Comparison of ENCODE assay signal across 8 cellular contexts in the genomic region with DNA sequence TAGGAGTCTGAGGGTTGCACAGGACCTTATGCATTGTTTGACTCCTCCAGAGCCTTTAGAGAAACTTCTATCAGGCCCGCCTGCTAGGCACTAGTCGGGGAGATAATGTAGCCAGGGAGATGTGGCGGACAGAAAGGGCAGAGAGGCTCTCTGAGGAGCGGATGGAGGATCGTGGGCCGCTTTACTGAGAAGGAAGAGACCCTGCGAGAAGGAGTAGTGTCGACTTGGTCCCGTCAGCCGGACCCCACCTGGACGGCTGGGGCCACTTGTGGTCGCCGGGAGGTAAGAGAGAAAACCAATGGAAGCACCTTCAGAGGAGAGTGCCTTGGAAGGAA. TPM values are rescaled to one million over a fixed set of nuclear protein-coding genes. Genes with fewer than 3 reads are reported as not detected.
A peak's percentile ranks its signal among the peaks of the same experiment; 100 is the strongest.
DNase-seq lines count a peak whose midpoint lies in the region; ATAC-seq, FAIRE-seq and TF ChIP-seq lines count a peak whose summit lies in the region.

No MANE protein-coding gene starts in this region.

- H3K4me1 Mint-ChIP-seq in WTC11: peaks cover 12% of the 10 kb centered on the region
- peaks cover 74% of the 10 kb centered on the region for H3K4me1 Mint-ChIP-seq in stimulated activated naive CD8-positive, alpha-beta T cell treated with anti-CD3 and anti-CD28 coated beads, Interleukin-15, amount 100 ng/mL, for 72 hours

- peak overlapping the region; percentile 98 for H3K4me3 ChIP-seq in iPS-11a (ENCODE audit: low read depth, low read length)

- peaks cover 17% of the 10 kb centered on the region for H3K36me3 Mint-ChIP-seq in WTC11

- POLR2A ChIA-PET in WTC11 (lab: Charles Lee): no interaction called here

- no peak for FAIRE-seq in D721Med (lab: Jason Lieb, UNC)

- DNase-seq in WTC11 (ENCODE audit: low spot score): no peak
- DNase-seq in stimulated activated naive CD8-positive, alpha-beta T cell treated with anti-CD3 and anti-CD28 coated beads, Interleukin-15, amount 100 ng/mL, for 72 hours: no peak
- DNase-seq in GF-D8 (lab: John Stamatoyannopoulos, UW): no peak
- no peak for DNase-seq in D721Med (ENCODE audit: insufficient read length, low spot score)
- no peak for DNase-seq in NOMO-1 treated with DMSO at 0.1 percent for 48 hours (lab: John Stamatoyannopoulos, UW; ENCODE audit: unreplicated experiment)

- peak overlapping the region; percentile 98 for H3K4me3 Mint-ChIP-seq in WTC11
- peak overlapping the region; percentile 99 to 100 for H3K4me3 Mint-ChIP-seq in stimulated activated naive CD8-positive, alpha-beta T cell treated with anti-CD3 and anti-CD28 coated beads, Interleukin-15, amount 100 ng/mL, for 72 hours

- TF ChIP-seq CTCF in WTC11 (IDR thresholded peaks at IDR 0.05): no peak
- no peak for TF ChIP-seq CTCF in D721Med (IDR thresholded peaks at IDR 0.05; ENCODE audit: insufficient read depth, missing control alignments)

- no peaks in the 10 kb centered on the region for H3K27me3 Mint-ChIP-seq in WTC11 (ENCODE audit: low read depth)
- H3K27me3 Mint-ChIP-seq in stimulated activated naive CD8-positive, alpha-beta T cell treated with anti-CD3 and anti-CD28 coated beads, Interleukin-15, amount 100 ng/mL, for 72 hours: no peaks in the 10 kb centered on the region

- CTCF ChIA-PET in WTC11 (lab: Charles Lee): interaction anchor here (2.4 kb wide), 1 partner anchor 12 kb away, joined by 16 read pairs; no protein-coding TSS in a partner anchor

- peaks cover 7% of the 10 kb centered on the region for H3K9me3 Mint-ChIP-seq in WTC11
- no peaks in the 10 kb centered on the region for H3K9me3 Mint-ChIP-seq in stimulated activated naive CD8-positive, alpha-beta T cell treated with anti-CD3 and anti-CD28 coated beads, Interleukin-15, amount 100 ng/mL, for 72 hours

- peak overlapping the region; percentile 99; the same call in 1 of the 2 replicates for H3K27ac Mint-ChIP-seq in WTC11
- H3K27ac Mint-ChIP-seq in stimulated activated naive CD8-positive, alpha-beta T cell treated with anti-CD3 and anti-CD28 coated beads, Interleukin-15, amount 100 ng/mL, for 72 hours: peak overlapping the region; percentile 99

- ATAC-seq in GM18868 (IDR thresholded peaks at IDR 0.05; ENCODE audit: unreplicated experiment): peak; percentile 28
- peak; percentile 17 for ATAC-seq in HG02884 (IDR thresholded peaks at IDR 0.05; ENCODE audit: unreplicated experiment)
- ATAC-seq in WTC11: peak; percentile 29
- ATAC-seq in stimulated activated naive CD8-positive, alpha-beta T cell treated with anti-CD3 and anti-CD28 coated beads, Interleukin-15, amount 100 ng/mL, for 72 hours: peak; percentile 55

TF ChIP-seq in WTC11, 78 proteins besides CTCF, POLR2A, EP300 and RAD21 (continues in another document):
- TF ChIP-seq, protein P1, sequence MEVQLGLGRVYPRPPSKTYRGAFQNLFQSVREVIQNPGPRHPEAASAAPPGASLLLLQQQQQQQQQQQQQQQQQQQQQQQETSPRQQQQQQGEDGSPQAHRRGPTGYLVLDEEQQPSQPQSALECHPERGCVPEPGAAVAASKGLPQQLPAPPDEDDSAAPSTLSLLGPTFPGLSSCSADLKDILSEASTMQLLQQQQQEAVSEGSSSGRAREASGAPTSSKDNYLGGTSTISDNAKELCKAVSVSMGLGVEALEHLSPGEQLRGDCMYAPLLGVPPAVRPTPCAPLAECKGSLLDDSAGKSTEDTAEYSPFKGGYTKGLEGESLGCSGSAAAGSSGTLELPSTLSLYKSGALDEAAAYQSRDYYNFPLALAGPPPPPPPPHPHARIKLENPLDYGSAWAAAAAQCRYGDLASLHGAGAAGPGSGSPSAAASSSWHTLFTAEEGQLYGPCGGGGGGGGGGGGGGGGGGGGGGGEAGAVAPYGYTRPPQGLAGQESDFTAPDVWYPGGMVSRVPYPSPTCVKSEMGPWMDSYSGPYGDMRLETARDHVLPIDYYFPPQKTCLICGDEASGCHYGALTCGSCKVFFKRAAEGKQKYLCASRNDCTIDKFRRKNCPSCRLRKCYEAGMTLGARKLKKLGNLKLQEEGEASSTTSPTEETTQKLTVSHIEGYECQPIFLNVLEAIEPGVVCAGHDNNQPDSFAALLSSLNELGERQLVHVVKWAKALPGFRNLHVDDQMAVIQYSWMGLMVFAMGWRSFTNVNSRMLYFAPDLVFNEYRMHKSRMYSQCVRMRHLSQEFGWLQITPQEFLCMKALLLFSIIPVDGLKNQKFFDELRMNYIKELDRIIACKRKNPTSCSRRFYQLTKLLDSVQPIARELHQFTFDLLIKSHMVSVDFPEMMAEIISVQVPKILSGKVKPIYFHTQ (CRISPR knock-in tag; IDR thresholded peaks at IDR 0.05): no peak
- TF ChIP-seq NR3C1 (CRISPR knock-in tag; conservative IDR thresholded peaks at IDR 0.05; ENCODE audit: low read depth) (no peak), ETV6 (CRISPR knock-in tag; IDR thresholded peaks at IDR 0.05) (no peak), ELF4 (CRISPR knock-in tag; IDR thresholded peaks at IDR 0.05; ENCODE audit: low read depth) (no peak), ZNF396 (CRISPR knock-in tag; IDR thresholded peaks at IDR 0.05; ENCODE audit: borderline replicate concordance) (no peak), GTF2I (CRISPR knock-in tag; conservative IDR thresholded peaks at IDR 0.05) (no peak), GABPB1 (CRISPR knock-in tag; IDR thresholded peaks at IDR 0.05) (no peak), ZNF263 (CRISPR knock-in tag; IDR thresholded peaks at IDR 0.05; ENCODE audit: low read depth) (no peak), RORB (CRISPR knock-in tag; IDR thresholded peaks at IDR 0.05) (no peak), CBFB (CRISPR knock-in tag; IDR thresholded peaks at IDR 0.05; ENCODE audit: low read depth) (no peak), ZNF219 (CRISPR knock-in tag; IDR thresholded peaks at IDR 0.05; ENCODE audit: borderline replicate concordance) (no peak)
- TF ChIP-seq, protein P2, sequence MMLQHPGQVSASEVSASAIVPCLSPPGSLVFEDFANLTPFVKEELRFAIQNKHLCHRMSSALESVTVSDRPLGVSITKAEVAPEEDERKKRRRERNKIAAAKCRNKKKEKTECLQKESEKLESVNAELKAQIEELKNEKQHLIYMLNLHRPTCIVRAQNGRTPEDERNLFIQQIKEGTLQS (CRISPR knock-in tag; conservative IDR thresholded peaks at IDR 0.05): no peak
- TF ChIP-seq, protein P3, sequence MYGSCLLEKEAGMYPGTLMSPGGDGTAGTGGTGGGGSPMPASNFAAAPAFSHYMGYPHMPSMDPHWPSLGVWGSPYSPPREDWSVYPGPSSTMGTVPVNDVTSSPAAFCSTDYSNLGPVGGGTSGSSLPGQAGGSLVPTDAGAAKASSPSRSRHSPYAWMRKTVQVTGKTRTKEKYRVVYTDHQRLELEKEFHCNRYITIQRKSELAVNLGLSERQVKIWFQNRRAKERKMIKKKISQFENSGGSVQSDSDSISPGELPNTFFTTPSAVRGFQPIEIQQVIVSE (CRISPR knock-in tag; IDR thresholded peaks at IDR 0.05; ENCODE audit: borderline replicate concordance): no peak
- TF ChIP-seq, protein P4, sequence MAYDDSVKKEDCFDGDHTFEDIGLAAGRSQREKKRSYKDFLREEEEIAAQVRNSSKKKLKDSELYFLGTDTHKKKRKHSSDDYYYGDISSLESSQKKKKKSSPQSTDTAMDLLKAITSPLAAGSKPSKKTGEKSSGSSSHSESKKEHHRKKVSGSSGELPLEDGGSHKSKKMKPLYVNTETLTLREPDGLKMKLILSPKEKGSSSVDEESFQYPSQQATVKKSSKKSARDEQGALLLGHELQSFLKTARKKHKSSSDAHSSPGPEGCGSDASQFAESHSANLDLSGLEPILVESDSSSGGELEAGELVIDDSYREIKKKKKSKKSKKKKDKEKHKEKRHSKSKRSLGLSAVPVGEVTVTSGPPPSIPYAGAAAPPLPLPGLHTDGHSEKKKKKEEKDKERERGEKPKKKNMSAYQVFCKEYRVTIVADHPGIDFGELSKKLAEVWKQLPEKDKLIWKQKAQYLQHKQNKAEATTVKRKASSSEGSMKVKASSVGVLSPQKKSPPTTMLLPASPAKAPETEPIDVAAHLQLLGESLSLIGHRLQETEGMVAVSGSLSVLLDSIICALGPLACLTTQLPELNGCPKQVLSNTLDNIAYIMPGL (CRISPR knock-in tag; IDR thresholded peaks at IDR 0.05): no peak; the same call in 1 of the 2 replicates
- TF ChIP-seq, protein P5, sequence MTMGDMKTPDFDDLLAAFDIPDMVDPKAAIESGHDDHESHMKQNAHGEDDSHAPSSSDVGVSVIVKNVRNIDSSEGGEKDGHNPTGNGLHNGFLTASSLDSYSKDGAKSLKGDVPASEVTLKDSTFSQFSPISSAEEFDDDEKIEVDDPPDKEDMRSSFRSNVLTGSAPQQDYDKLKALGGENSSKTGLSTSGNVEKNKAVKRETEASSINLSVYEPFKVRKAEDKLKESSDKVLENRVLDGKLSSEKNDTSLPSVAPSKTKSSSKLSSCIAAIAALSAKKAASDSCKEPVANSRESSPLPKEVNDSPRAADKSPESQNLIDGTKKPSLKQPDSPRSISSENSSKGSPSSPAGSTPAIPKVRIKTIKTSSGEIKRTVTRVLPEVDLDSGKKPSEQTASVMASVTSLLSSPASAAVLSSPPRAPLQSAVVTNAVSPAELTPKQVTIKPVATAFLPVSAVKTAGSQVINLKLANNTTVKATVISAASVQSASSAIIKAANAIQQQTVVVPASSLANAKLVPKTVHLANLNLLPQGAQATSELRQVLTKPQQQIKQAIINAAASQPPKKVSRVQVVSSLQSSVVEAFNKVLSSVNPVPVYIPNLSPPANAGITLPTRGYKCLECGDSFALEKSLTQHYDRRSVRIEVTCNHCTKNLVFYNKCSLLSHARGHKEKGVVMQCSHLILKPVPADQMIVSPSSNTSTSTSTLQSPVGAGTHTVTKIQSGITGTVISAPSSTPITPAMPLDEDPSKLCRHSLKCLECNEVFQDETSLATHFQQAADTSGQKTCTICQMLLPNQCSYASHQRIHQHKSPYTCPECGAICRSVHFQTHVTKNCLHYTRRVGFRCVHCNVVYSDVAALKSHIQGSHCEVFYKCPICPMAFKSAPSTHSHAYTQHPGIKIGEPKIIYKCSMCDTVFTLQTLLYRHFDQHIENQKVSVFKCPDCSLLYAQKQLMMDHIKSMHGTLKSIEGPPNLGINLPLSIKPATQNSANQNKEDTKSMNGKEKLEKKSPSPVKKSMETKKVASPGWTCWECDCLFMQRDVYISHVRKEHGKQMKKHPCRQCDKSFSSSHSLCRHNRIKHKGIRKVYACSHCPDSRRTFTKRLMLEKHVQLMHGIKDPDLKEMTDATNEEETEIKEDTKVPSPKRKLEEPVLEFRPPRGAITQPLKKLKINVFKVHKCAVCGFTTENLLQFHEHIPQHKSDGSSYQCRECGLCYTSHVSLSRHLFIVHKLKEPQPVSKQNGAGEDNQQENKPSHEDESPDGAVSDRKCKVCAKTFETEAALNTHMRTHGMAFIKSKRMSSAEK (CRISPR knock-in tag; IDR thresholded peaks at IDR 0.05; ENCODE audit: borderline replicate concordance): no peak

RNA-seq across cellular contexts. Expression of a gene that starts 0.5 kb away (rescaled TPM):
- 94.8 to 105 TPM (median 96.5 TPM) in 3 replicates for total RNA-seq in WTC11 (2021)

RNA-seq across cellular contexts. Expression of a gene that starts 29.6 kb away (rescaled TPM):
- 0.27 to 0.44 TPM (median 0.44 TPM) in 3 replicates for total RNA-seq in WTC11 (2021)

RNA-seq across cellular contexts. Expression of a gene that starts 37.0 kb away (rescaled TPM):
- total RNA-seq in WTC11 (2021): 0.16 to 0.39 TPM (median 0.21 TPM) in 3 replicates

RNA-seq across cellular contexts. Expression of a gene that starts 55.0 kb away (rescaled TPM):
- total RNA-seq in WTC11 (2021): 38.0 to 46.0 TPM (median 40.5 TPM) in 3 replicates
